In the genomic region with DNA sequence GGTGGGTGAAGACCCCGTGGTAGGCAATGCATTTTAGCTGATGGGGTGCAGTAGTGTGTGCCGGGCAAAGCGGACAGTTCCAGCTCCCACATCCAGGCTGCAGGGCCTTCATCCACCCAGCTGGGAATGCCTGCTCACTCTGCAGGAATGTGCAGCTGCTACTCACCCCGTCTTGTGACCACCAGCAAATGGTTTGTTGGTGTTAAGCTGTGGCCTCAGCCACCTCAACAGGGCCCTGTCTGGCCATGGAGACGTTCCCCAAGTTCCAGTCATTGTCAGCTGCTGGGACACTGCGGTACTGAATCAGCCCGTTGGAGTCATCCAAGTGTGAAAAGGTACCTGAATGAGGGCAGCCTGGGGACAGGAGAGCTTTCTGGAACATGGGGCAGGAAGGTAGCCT, we compare ENCODE assay signal across 8 cellular contexts.
A peak's percentile ranks its signal among the peaks of the same experiment; 100 is the strongest.
DNase-seq lines count a peak whose midpoint lies in the region; ATAC-seq, FAIRE-seq and TF ChIP-seq lines count a peak whose summit lies in the region.
"Not testable (repeated sequence)": the region's sequence is repeated elsewhere in the genome, so short reads cannot be mapped to it uniquely, and the experiment has no call there.

No MANE protein-coding gene starts in this region.

- FAIRE-seq in G401.6 (lab: Jason Lieb, UNC) (peak; percentile 91), bronchial epithelial cell (lab: Jason Lieb, UNC) (peak; percentile 18), urothelium cell line (lab: Jason Lieb, UNC) (peak; percentile 71)

- H2AFZ ChIP-seq in PC-3 (ENCODE audit: low read length) = not testable (repeated sequence)

- DNase-seq in PC-3; RWPE2 (ENCODE audit: low spot score); bronchial epithelial cell (ENCODE audit: low read depth); Right ventricle myocardium superior; left ventricle myocardium superior; psoas muscle; urothelium cell line (ENCODE audit: low spot score): not testable (repeated sequence)

- not testable (repeated sequence) for H3K36me3 ChIP-seq in PC-3 (ENCODE audit: low read depth, low read length); RWPE2 (ENCODE audit: low read depth); bronchial epithelial cell (ENCODE audit: control insufficient read depth, insufficient read depth, low read length); psoas muscle (ENCODE audit: insufficient read depth in 1 of 2, low read depth in 1 of 2)

- H3K9ac ChIP-seq in PC-3 (ENCODE audit: low read length) = not testable (repeated sequence)

- H3K27ac ChIP-seq in PC-3 (ENCODE audit: low read length); RWPE2 (ENCODE audit: poor library complexity, severe bottlenecking); psoas muscle: not testable (repeated sequence)

- H3K4me3 ChIP-seq in PC-3 (ENCODE audit: low read length); RWPE2 (ENCODE audit: severe bottlenecking); bronchial epithelial cell (ENCODE audit: low read depth, low read length); psoas muscle: not testable (repeated sequence)

- H4K20me1 ChIP-seq in PC-3 (ENCODE audit: low read length) = not testable (repeated sequence)

- TF ChIP-seq CTCF in PC-3 (conservative IDR thresholded peaks at IDR 0.05; ENCODE audit: low read depth, low read length); RWPE2 (IDR thresholded peaks at IDR 0.05; ENCODE audit: poor library complexity, severe bottlenecking); bronchial epithelial cell (IDR thresholded peaks at IDR 0.05; ENCODE audit: insufficient read depth, low read length, severe bottlenecking); psoas muscle (IDR thresholded peaks at IDR 0.05): not testable (repeated sequence)

- POLR2A ChIA-PET in PC-3 (lab: Charles Lee; ENCODE audit: unreplicated experiment) = not testable (repeated sequence)

- not testable (repeated sequence) for H3K4me2 ChIP-seq in PC-3 (ENCODE audit: low read length)

- no CpG with 5 or more reads among the region's 7 CpGs for WGBS in psoas muscle, 3 donors

- not testable (repeated sequence) for H3F3A ChIP-seq in PC-3 (ENCODE audit: low read length, unreplicated experiment)

- H3K9me3 ChIP-seq in PC-3 (ENCODE audit: low read length); RWPE2 (ENCODE audit: severe bottlenecking); psoas muscle: not testable (repeated sequence)

- H3K9me2 ChIP-seq in PC-3 (replicated peaks; ENCODE audit: low read length) = not testable (repeated sequence)

- BruUV-seq in PC-3 (replicated peaks; lab: Mats Ljungman, UMichigan) = not testable (repeated sequence)

- peak; percentile 10 for ATAC-seq in PC-3
- peak; percentile 45 for ATAC-seq in RWPE2 (ENCODE audit: low read depth)
- ATAC-seq in Right ventricle myocardium superior (ENCODE audit: poor library complexity) = peak; percentile 8
- ATAC-seq in left ventricle myocardium superior = peak; percentile 41
- peak; percentile 73 to 83 (median 80) for ATAC-seq in psoas muscle

- not testable (repeated sequence) for H3K4me1 ChIP-seq in PC-3 (ENCODE audit: insufficient read depth, low read length); RWPE2 (ENCODE audit: insufficient read depth, poor library complexity, severe bottlenecking); psoas muscle

- CTCF ChIA-PET in PC-3 (lab: Charles Lee) = not testable (repeated sequence)

- not testable (repeated sequence) for H3K27me3 ChIP-seq in PC-3 (ENCODE audit: low read length); RWPE2 (ENCODE audit: insufficient read depth, poor library complexity, severe bottlenecking); bronchial epithelial cell (ENCODE audit: control insufficient read depth, insufficient read depth, low read length); psoas muscle (ENCODE audit: insufficient read depth in 3 of 3, low read length in 2 of 3)

- H3K79me2 ChIP-seq in PC-3 (ENCODE audit: low read length) = not testable (repeated sequence)

- intact Hi-C loops in PC-3 (cut with micrococcal nuclease); Right ventricle myocardium superior (cut with DNase I); left ventricle myocardium superior (cut with micrococcal nuclease); psoas muscle (cut with DNase I): not testable (repeated sequence)

Comparison
In these comparisons a context has a peak if more than half of its experiments do, and no peak if none do; other contexts are left out.
1. ATAC-seq: peak in every context shown above with its lines; median percentile 80 in psoas muscle; 45 in RWPE2; 41 in left ventricle myocardium superior; 10 in PC-3; 8 in Right ventricle myocardium superior.